ENCODE assay signal across 1 cellular context in the genomic region with DNA sequence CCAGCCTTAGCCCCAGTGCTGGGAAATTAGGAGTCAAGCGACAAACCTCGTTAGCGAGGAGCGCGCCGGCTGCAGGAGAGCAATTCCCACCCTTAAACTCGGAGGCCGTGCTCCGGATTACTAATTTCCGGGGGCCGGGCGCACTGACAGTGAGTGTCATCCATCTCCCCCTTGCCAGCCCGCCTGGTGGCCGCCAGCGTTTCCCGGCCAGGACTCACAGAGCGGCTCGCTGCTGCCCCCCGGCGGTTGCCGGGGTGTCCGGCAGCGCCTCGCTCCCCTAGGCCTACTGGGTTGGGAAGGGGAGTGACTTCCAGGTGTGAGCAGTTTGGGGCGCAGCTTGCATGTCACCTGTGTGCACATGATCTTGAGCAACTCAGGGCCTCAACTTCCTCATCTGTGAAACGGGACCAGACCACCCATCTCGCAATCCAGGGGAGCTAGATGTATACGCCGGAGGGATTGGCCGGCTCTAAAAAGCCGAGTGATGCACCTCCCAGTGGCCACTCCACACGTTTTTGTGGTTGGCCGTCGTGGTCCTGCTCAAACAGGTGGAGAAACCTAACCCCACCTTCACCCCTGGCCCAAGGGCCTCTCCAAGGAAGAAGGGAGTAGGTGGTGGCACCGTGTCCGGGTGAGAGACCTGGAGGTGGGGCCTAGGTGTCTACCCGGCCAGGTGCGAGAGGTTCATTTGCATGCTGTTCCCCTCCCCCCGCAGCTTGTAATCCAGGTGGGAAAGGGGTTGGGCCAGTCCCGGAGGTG.
TF ChIP-seq lines count a peak whose summit lies in the region.

No MANE protein-coding gene starts in this region.

TF ChIP-seq in HEK293, 187 proteins besides CTCF, POLR2A, EP300 and RAD21 (continued from another document and continues in another):
- TF ChIP-seq, protein P1, sequence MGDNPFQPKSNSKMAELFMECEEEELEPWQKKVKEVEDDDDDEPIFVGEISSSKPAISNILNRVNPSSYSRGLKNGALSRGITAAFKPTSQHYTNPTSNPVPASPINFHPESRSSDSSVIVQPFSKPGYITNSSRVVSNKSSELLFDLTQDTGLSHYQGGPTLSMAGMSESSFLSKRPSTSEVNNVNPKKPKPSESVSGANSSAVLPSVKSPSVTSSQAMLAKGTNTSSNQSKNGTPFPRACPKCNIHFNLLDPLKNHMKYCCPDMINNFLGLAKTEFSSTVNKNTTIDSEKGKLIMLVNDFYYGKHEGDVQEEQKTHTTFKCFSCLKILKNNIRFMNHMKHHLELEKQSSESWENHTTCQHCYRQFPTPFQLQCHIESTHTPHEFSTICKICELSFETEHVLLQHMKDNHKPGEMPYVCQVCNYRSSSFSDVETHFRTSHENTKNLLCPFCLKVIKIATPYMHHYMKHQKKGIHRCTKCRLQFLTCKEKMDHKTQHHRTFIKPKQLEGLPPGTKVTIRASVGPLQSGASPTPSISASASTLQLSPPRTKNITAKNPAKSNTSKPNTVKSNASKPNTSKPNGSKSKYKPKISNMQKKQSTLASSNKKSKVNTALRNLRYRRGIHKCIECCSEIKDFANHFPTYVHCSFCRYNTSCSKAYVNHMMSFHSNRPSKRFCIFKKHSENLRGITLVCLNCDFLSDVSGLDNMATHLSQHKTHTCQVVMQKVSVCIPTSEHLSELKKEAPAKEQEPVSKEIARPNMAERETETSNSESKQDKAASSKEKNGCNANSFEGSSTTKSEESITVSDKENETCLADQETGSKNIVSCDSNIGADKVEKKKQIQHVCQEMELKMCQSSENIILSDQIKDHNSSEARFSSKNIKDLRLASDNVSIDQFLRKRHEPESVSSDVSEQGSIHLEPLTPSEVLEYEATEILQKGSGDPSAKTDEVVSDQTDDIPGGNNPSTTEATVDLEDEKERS (tag by site-specific recombination; IDR thresholded peaks at IDR 0.05), result no peak
- TF ChIP-seq, protein P2, sequence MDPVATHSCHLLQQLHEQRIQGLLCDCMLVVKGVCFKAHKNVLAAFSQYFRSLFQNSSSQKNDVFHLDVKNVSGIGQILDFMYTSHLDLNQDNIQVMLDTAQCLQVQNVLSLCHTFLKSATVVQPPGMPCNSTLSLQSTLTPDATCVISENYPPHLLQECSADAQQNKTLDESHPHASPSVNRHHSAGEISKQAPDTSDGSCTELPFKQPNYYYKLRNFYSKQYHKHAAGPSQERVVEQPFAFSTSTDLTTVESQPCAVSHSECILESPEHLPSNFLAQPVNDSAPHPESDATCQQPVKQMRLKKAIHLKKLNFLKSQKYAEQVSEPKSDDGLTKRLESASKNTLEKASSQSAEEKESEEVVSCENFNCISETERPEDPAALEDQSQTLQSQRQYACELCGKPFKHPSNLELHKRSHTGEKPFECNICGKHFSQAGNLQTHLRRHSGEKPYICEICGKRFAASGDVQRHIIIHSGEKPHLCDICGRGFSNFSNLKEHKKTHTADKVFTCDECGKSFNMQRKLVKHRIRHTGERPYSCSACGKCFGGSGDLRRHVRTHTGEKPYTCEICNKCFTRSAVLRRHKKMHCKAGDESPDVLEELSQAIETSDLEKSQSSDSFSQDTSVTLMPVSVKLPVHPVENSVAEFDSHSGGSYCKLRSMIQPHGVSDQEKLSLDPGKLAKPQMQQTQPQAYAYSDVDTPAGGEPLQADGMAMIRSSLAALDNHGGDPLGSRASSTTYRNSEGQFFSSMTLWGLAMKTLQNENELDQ (tag by site-specific recombination; IDR thresholded peaks at IDR 0.05; ENCODE audit: low read depth), result no peak
- TF ChIP-seq, protein P3, sequence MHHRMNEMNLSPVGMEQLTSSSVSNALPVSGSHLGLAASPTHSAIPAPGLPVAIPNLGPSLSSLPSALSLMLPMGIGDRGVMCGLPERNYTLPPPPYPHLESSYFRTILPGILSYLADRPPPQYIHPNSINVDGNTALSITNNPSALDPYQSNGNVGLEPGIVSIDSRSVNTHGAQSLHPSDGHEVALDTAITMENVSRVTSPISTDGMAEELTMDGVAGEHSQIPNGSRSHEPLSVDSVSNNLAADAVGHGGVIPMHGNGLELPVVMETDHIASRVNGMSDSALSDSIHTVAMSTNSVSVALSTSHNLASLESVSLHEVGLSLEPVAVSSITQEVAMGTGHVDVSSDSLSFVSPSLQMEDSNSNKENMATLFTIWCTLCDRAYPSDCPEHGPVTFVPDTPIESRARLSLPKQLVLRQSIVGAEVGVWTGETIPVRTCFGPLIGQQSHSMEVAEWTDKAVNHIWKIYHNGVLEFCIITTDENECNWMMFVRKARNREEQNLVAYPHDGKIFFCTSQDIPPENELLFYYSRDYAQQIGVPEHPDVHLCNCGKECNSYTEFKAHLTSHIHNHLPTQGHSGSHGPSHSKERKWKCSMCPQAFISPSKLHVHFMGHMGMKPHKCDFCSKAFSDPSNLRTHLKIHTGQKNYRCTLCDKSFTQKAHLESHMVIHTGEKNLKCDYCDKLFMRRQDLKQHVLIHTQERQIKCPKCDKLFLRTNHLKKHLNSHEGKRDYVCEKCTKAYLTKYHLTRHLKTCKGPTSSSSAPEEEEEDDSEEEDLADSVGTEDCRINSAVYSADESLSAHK (tag by site-specific recombination; IDR thresholded peaks at IDR 0.05), result 0 out of 2 replicates have a peak, but pooled peaks have one; percentile 7
- TF ChIP-seq GLIS1 (tag by site-specific recombination; IDR thresholded peaks at IDR 0.05) (peak; percentile 77), OSR2 (tag by site-specific recombination; IDR thresholded peaks at IDR 0.05) (no peak), HOXC10 (CRISPR knock-in tag; IDR thresholded peaks at IDR 0.05) (no peak), TRIM28 (IDR thresholded peaks at IDR 0.05; ENCODE audit: borderline replicate concordance, low read length) (no peak), ZNF610 (tag by site-specific recombination; IDR thresholded peaks at IDR 0.05; ENCODE audit: borderline replicate concordance) (no peak), ZNF174 (tag by site-specific recombination; IDR thresholded peaks at IDR 0.05) (no peak), ZNF792 (tag by site-specific recombination; IDR thresholded peaks at IDR 0.05) (no peak), ZNF133 (tag by site-specific recombination; IDR thresholded peaks at IDR 0.05) (no peak), ZNF416 (tag by site-specific recombination; IDR thresholded peaks at IDR 0.05) (no peak), ZNF776 (tag by site-specific recombination; IDR thresholded peaks at IDR 0.05; ENCODE audit: borderline replicate concordance) (no peak), GFI1B (tag by site-specific recombination; IDR thresholded peaks at IDR 0.05) (no peak), ZBTB1 (tag by site-specific recombination; IDR thresholded peaks at IDR 0.05) (no peak), ZNF521 (tag by site-specific recombination; IDR thresholded peaks at IDR 0.05) (no peak), ZNF274 (IDR thresholded peaks at IDR 0.05; ENCODE audit: low read length) (no peak), ZNF274 (tag by site-specific recombination; IDR thresholded peaks at IDR 0.05; ENCODE audit: borderline replicate concordance) (no peak), ZNF701 (tag by site-specific recombination; IDR thresholded peaks at IDR 0.05) (no peak), ZNF350 (tag by site-specific recombination; IDR thresholded peaks at IDR 0.05) (no peak), ZNF112 (tag by site-specific recombination; IDR thresholded peaks at IDR 0.05) (no peak), ZBTB21 (tag by site-specific recombination; IDR thresholded peaks at IDR 0.05) (no peak)
- TF ChIP-seq, protein P4, sequence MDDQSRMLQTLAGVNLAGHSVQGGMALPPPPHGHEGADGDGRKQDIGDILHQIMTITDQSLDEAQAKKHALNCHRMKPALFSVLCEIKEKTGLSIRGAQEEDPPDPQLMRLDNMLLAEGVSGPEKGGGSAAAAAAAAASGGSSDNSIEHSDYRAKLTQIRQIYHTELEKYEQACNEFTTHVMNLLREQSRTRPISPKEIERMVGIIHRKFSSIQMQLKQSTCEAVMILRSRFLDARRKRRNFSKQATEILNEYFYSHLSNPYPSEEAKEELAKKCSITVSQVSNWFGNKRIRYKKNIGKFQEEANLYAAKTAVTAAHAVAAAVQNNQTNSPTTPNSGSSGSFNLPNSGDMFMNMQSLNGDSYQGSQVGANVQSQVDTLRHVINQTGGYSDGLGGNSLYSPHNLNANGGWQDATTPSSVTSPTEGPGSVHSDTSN (CRISPR knock-in tag; IDR thresholded peaks at IDR 0.05), result no peak
- TF ChIP-seq, protein P5, sequence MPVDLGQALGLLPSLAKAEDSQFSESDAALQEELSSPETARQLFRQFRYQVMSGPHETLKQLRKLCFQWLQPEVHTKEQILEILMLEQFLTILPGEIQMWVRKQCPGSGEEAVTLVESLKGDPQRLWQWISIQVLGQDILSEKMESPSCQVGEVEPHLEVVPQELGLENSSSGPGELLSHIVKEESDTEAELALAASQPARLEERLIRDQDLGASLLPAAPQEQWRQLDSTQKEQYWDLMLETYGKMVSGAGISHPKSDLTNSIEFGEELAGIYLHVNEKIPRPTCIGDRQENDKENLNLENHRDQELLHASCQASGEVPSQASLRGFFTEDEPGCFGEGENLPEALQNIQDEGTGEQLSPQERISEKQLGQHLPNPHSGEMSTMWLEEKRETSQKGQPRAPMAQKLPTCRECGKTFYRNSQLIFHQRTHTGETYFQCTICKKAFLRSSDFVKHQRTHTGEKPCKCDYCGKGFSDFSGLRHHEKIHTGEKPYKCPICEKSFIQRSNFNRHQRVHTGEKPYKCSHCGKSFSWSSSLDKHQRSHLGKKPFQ (tag by site-specific recombination; IDR thresholded peaks at IDR 0.05), result peak; percentile 80
- TF ChIP-seq, protein P6, sequence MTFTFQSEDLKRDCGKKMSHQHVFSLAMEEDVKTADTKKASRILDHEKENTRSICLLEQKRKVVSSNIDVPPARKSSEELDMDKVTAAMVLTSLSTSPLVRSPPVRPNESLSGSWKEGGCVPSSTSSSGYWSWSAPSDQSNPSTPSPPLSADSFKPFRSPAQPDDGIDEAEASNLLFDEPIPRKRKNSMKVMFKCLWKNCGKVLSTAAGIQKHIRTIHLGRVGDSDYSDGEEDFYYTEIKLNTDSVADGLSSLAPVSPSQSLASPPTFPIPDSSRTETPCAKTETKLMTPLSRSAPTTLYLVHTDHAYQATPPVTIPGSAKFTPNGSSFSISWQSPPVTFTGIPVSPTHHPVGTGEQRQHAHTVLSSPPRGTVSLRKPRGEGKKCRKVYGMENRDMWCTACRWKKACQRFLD (tag by site-specific recombination; IDR thresholded peaks at IDR 0.05), result no peak
- TF ChIP-seq, protein P7, sequence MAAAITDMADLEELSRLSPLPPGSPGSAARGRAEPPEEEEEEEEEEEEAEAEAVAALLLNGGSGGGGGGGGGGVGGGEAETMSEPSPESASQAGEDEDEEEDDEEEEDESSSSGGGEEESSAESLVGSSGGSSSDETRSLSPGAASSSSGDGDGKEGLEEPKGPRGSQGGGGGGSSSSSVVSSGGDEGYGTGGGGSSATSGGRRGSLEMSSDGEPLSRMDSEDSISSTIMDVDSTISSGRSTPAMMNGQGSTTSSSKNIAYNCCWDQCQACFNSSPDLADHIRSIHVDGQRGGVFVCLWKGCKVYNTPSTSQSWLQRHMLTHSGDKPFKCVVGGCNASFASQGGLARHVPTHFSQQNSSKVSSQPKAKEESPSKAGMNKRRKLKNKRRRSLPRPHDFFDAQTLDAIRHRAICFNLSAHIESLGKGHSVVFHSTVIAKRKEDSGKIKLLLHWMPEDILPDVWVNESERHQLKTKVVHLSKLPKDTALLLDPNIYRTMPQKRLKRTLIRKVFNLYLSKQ (tag by site-specific recombination; IDR thresholded peaks at IDR 0.05; ENCODE audit: borderline replicate concordance), result no peak
- TF ChIP-seq, protein P8, sequence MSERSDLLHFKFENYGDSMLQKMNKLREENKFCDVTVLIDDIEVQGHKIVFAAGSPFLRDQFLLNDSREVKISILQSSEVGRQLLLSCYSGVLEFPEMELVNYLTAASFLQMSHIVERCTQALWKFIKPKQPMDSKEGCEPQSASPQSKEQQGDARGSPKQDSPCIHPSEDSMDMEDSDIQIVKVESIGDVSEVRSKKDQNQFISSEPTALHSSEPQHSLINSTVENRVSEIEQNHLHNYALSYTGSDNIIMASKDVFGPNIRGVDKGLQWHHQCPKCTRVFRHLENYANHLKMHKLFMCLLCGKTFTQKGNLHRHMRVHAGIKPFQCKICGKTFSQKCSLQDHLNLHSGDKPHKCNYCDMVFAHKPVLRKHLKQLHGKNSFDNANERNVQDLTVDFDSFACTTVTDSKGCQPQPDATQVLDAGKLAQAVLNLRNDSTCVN (tag by site-specific recombination; optimal IDR thresholded peaks at IDR 0.05), result peak; percentile 24
- TF ChIP-seq, protein P9, sequence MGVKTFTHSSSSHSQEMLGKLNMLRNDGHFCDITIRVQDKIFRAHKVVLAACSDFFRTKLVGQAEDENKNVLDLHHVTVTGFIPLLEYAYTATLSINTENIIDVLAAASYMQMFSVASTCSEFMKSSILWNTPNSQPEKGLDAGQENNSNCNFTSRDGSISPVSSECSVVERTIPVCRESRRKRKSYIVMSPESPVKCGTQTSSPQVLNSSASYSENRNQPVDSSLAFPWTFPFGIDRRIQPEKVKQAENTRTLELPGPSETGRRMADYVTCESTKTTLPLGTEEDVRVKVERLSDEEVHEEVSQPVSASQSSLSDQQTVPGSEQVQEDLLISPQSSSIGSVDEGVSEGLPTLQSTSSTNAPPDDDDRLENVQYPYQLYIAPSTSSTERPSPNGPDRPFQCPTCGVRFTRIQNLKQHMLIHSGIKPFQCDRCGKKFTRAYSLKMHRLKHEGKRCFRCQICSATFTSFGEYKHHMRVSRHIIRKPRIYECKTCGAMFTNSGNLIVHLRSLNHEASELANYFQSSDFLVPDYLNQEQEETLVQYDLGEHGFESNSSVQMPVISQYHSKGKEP (tag by site-specific recombination; IDR thresholded peaks at IDR 0.05), result peak; percentile 56
- TF ChIP-seq, protein P10, sequence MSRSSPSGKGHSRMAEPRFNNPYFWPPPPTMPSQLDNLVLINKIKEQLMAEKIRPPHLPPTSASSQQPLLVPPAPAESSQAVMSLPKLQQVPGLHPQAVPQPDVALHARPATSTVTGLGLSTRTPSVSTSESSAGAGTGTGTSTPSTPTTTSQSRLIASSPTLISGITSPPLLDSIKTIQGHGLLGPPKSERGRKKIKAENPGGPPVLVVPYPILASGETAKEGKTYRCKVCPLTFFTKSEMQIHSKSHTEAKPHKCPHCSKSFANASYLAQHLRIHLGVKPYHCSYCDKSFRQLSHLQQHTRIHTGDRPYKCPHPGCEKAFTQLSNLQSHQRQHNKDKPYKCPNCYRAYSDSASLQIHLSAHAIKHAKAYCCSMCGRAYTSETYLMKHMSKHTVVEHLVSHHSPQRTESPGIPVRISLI (tag by site-specific recombination; IDR thresholded peaks at IDR 0.05), result no peak
